In genomic region chr3:5314897-5315296, GRCh38 we compare ENCODE assay signal across 20 cellular contexts.
"Had no signal": no experiment of that assay in that cellular context is flagged by ENCODE, and none has a peak within 500 bp of the region (broad histone marks: within the 10 kb centered on the region; RNA-seq: fewer than 3 reads in every experiment).

No MANE protein-coding gene starts in this region.

- H3K36me3 Mint-ChIP-seq: activated CD8-positive, alpha-beta memory T cell treated with anti-CD3 and anti-CD28 coated beads, Interleukin-2, amount 10 ng/mL, durations not matched to agents 7 days and 5 days; mesothelial cell of epicardium; natural killer cell treated with Interleukin-12 subunit alpha and Interleukin-12 subunit beta and Interleukin-15 and Interleukin-18, amount 100 ng/mL, for 72 hours had no signal

- H3K4me1 ChIP-seq: pancreas, tibial nerve had no signal

- H3K27ac Mint-ChIP-seq: activated CD8-positive, alpha-beta memory T cell treated with anti-CD3 and anti-CD28 coated beads, Interleukin-2, amount 10 ng/mL, durations not matched to agents 7 days and 5 days; mesothelial cell of epicardium; natural killer cell treated with Interleukin-12 subunit alpha and Interleukin-12 subunit beta and Interleukin-15 and Interleukin-18, amount 100 ng/mL, for 72 hours; T-helper 2 cell treated with Interferon-gamma antibody and Interleukin-4, amounts not matched to agents 5 μg/mL and 100 μg/mL, for 36 hours had no signal

- ATAC-seq: activated CD8-positive, alpha-beta memory T cell treated with anti-CD3 and anti-CD28 coated beads, Interleukin-2, amount 10 ng/mL, durations not matched to agents 7 days and 5 days; left lobe of liver; natural killer cell treated with Interleukin-12 subunit alpha and Interleukin-12 subunit beta and Interleukin-15 and Interleukin-18, amount 100 ng/mL, for 72 hours; pancreas; sciatic nerve had no signal

- H3K4me3 ChIP-seq: lung, pancreas, tibial nerve had no signal

- H3K4me3 Mint-ChIP-seq: activated CD8-positive, alpha-beta memory T cell treated with anti-CD3 and anti-CD28 coated beads, Interleukin-2, amount 10 ng/mL, durations not matched to agents 7 days and 5 days; mesothelial cell of epicardium; natural killer cell treated with Interleukin-12 subunit alpha and Interleukin-12 subunit beta and Interleukin-15 and Interleukin-18, amount 100 ng/mL, for 72 hours; T-helper 2 cell treated with Interferon-gamma antibody and Interleukin-4, amounts not matched to agents 5 μg/mL and 100 μg/mL, for 36 hours had no signal

- H3K27ac ChIP-seq: neutrophil, pancreas, tibial nerve had no signal

- H3K9me3 Mint-ChIP-seq: mesothelial cell of epicardium; natural killer cell treated with Interleukin-12 subunit alpha and Interleukin-12 subunit beta and Interleukin-15 and Interleukin-18, amount 100 ng/mL, for 72 hours; T-helper 2 cell treated with Interferon-gamma antibody and Interleukin-4, amounts not matched to agents 5 μg/mL and 100 μg/mL, for 36 hours had no signal

- H3K36me3 ChIP-seq: neutrophil, pancreas, tibial nerve had no signal

- DNase-seq: activated CD4-positive, alpha-beta T cell treated with anti-CD3 and anti-CD28 coated beads, Interleukin-2, amount 50 U/mL, for 48 hours; activated CD8-positive, alpha-beta memory T cell treated with anti-CD3 and anti-CD28 coated beads, Interleukin-2, amount 10 ng/mL, durations not matched to agents 7 days and 5 days; activated naive CD4-positive, alpha-beta T cell; aorta; cerebellar nuclear complex; cortex of kidney; erythroblast; foreskin melanocyte; glutamatergic neuron; hippocampal formation; pancreas; stimulated activated naive CD4-positive, alpha-beta T cell had no signal

- H3K27me3 ChIP-seq: neutrophil, pancreas, tibial nerve had no signal

- H3K9me3 ChIP-seq: neutrophil, pancreas, tibial nerve had no signal
